In genomic region chrX:21374163-21374993, GRCh38 we compare ENCODE assay signal across 9 cellular contexts. TPM values are rescaled to one million over a fixed set of nuclear protein-coding genes. Genes with fewer than 3 reads are reported as not detected.
DNase-seq lines count a peak whose midpoint lies in the region; ATAC-seq lines count a peak whose summit lies in the region.
"Had no signal": no experiment of that assay in that cellular context is flagged by ENCODE, and none has a peak within 500 bp of the region (broad histone marks: within the 10 kb centered on the region; RNA-seq: fewer than 3 reads in every experiment).

TSS of gene CNKSR2 (plus strand) at chrX:21374418. CDS start at chrX:21374898, 480 bp downstream.

- H3K4me1 ChIP-seq in iPS-20b (ENCODE audit: insufficient read depth, low read length): no peaks in the 10 kb centered on the region; the same call in 1 of the 2 replicates

- no peaks in the 10 kb centered on the region for H3K9me3 ChIP-seq in iPS-20b (ENCODE audit: insufficient read depth, low read depth, low read length)

- no peaks in the 10 kb centered on the region for H3K36me3 ChIP-seq in iPS-20b (ENCODE audit: insufficient read depth, low read depth, low read length)

- H3K9ac ChIP-seq in iPS-20b (ENCODE audit: low read depth, low read length): peak within 1 kb of the TSS; percentile 74; the same call in 1 of the 2 replicates

- peak; percentile 72 for ATAC-seq in GM21619 (IDR thresholded peaks at IDR 0.05; ENCODE audit: unreplicated experiment)

- H3K27me3 ChIP-seq in iPS-20b (ENCODE audit: insufficient read depth, low read length): peaks cover 20% of the 10 kb centered on the region

- DNase-seq in DMS79 (lab: John Stamatoyannopoulos, UW): peak; percentile 52
- peak; percentile 4 for DNase-seq in M059J (ENCODE audit: low read depth)
- DNase-seq in SW 1271 (lab: John Stamatoyannopoulos, UW): peak; percentile 21 to 30
- peak in 43 of 56 donors; percentile 1 to 71 (median 32) for DNase-seq in amygdala (lab: John Stamatoyannopoulos, UW)
- DNase-seq in stimulated activated CD4-positive, alpha-beta T cell treated with anti-CD3 and anti-CD28 coated beads, Interleukin-12 subunit alpha, Interleukin-12 subunit beta, amount 100 ng/mL, for 4 hours: peak; percentile 68
- no peak for DNase-seq in RKO (ENCODE audit: low spot score)

- no peak within 1 kb of the TSS for H3K27ac ChIP-seq in iPS-20b (ENCODE audit: low read length)

- peak within 1 kb of the TSS; percentile 81 for H3K4me3 ChIP-seq in iPS-20b (ENCODE audit: low read length)

RNA-seq across cellular contexts. Expression of gene CNKSR2, which starts in this region (rescaled TPM):
- not detected in 2 replicates for total RNA-seq in M059J (2014; rRNA removed; shearing (Covaris generic))
- total RNA-seq: dermis microvascular lymphatic vessel endothelial cell had no signal

Comparison
In these comparisons a context has a peak if more than half of its experiments do, and no peak if none do; other contexts are left out.
1. Peak in DNase-seq in M059J; RNA of the gene not detected or under 1 TPM.